Comparison of ENCODE assay signal across 13 cellular contexts in the genomic region with DNA sequence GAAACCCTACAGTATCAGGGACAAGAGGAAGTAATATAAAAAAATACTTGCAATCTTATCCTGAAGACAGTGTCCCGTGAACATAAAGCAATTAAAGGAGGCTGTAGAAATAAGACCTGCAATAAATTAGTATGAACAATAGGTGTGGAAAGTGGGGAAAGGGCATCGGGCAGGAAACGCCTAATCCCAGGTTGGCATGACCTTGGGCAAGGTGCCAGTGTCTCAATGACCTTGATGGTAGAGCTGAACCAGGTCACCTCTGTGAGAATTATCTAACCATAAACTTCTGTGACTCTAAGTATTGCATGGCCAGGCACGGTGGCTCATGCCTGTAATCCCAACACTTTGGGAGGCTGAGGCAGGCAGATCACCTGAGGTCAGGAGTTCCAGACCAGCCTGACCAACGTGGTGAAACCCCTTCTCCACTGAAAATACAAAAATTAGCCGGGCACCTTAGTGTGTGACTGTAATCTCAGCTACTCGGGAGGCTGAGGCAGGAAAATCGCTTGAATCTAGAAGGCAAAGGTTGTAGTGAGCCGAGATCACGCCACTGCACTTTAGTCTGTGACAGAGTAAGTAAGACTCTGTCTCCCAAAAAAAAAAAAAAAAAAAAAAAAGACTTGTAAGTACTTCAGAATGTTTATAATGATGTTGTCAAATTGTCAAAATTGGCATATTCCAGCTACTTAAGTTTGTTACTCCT.
DNase-seq lines count a peak whose midpoint lies in the region; ATAC-seq and TF ChIP-seq lines count a peak whose summit lies in the region.
"Had no signal": no experiment of that assay in that cellular context is flagged by ENCODE, and none has a peak within 500 bp of the region (broad histone marks: within the 10 kb centered on the region; RNA-seq: fewer than 3 reads in every experiment).

No MANE protein-coding gene starts in this region.

- TF ChIP-seq CTCF in HL-60 (IDR thresholded peaks at IDR 0.05; ENCODE audit: insufficient read depth, low read length) (no peak), sigmoid colon (IDR thresholded peaks at IDR 0.05) (no peak), glutamatergic neuron (IDR thresholded peaks at IDR 0.05; ENCODE audit: partially characterized antibody, unreplicated experiment) (no peak), A673 (conservative IDR thresholded peaks at IDR 0.05; ENCODE audit: low read depth, low read length) (no peak)

- peak overlapping the region; percentile 91 for H3K27ac ChIP-seq in HL-60 (replicated peaks)
- H3K27ac ChIP-seq in sigmoid colon = no peak overlapping the region
- no peak overlapping the region for H3K27ac ChIP-seq in A673 (ENCODE audit: low read depth, low read length, poor library complexity, severe bottlenecking)
- H3K27ac ChIP-seq: PC-9 had no signal

- H3K27me3 Mint-ChIP-seq in glutamatergic neuron (ENCODE audit: unreplicated experiment) = no peaks in the 10 kb centered on the region

- H3K9me3 ChIP-seq in sigmoid colon (no peaks in the 10 kb centered on the region), A673 (ENCODE audit: low read depth, low read length, poor library complexity, severe bottlenecking) (no peaks in the 10 kb centered on the region)
- H3K9me3 ChIP-seq: SK-N-SH had no signal

- H3K4me1 Mint-ChIP-seq in glutamatergic neuron (ENCODE audit: low read depth, unreplicated experiment) = peaks cover 40% of the 10 kb centered on the region

- POLR2A ChIA-PET in A673 (lab: Charles Lee; ENCODE audit: low non-redundant PET) = interaction anchor here (1.1 kb wide), 1 partner anchor 14 kb away, joined by 17 read pairs; no protein-coding TSS in a partner anchor

- intact Hi-C loops in sigmoid colon (cut with DNase I) = no loop called here
- intact Hi-C loops in A673 (cut with micrococcal nuclease; ENCODE audit: unreplicated experiment) = no loop called here

- CTCF ChIA-PET in A673 (lab: Charles Lee) = no interaction called here

- BruUV-seq in A673 (replicated peaks; lab: Mats Ljungman, UMichigan) = no TSS peak

- no peak overlapping the region for H3K4me3 Mint-ChIP-seq in glutamatergic neuron (ENCODE audit: unreplicated experiment)

- ATAC-seq in left lobe of liver (peak; percentile 51), HG03442 (IDR thresholded peaks at IDR 0.05; ENCODE audit: unreplicated experiment) (no peak)

- peaks cover 6% of the 10 kb centered on the region for H3K9me3 Mint-ChIP-seq in glutamatergic neuron (ENCODE audit: unreplicated experiment)

- H3K4me3 ChIP-seq in HL-60 (replicated peaks; ENCODE audit: insufficient read depth, low read length) (no peak overlapping the region), sigmoid colon (no peak overlapping the region), A673 (ENCODE audit: low read depth, low read length, poor library complexity, severe bottlenecking) (no peak overlapping the region)
- H3K4me3 ChIP-seq: PC-9 had no signal

- H3K36me3 ChIP-seq in sigmoid colon (no peaks in the 10 kb centered on the region), A673 (ENCODE audit: insufficient read depth, low read length, poor library complexity, severe bottlenecking) (no peaks in the 10 kb centered on the region)

- H3K36me3 Mint-ChIP-seq in glutamatergic neuron (ENCODE audit: unreplicated experiment) = no peaks in the 10 kb centered on the region

- H3K27me3 ChIP-seq in HL-60 (ENCODE audit: insufficient read depth, poor library complexity, severe bottlenecking) = no peaks in the 10 kb centered on the region
- no peaks in the 10 kb centered on the region for H3K27me3 ChIP-seq in sigmoid colon
- H3K27me3 ChIP-seq in A673 (replicated peaks; ENCODE audit: insufficient read depth, low read depth, low read length, poor library complexity) = no peaks in the 10 kb centered on the region

- H3K4me1 ChIP-seq in sigmoid colon (peaks cover 0 to 16% (median 14%) of the 10 kb centered on the region in 4 donors), A673 (ENCODE audit: insufficient read depth, low read length, poor library complexity, severe bottlenecking) (peaks cover 17% of the 10 kb centered on the region)

- no peak for TF ChIP-seq POLR2A in sigmoid colon (IDR thresholded peaks at IDR 0.05)

- no peak overlapping the region for H3K27ac Mint-ChIP-seq in glutamatergic neuron (ENCODE audit: unreplicated experiment)

- no peak for TF ChIP-seq EP300 in sigmoid colon (IDR thresholded peaks at IDR 0.05)

- DNase-seq in HL-60 (ENCODE audit: low read depth in 1 of 2, low spot score in 1 of 2) = no peak
- peak; percentile 17 for DNase-seq in OCI-M1 (lab: John Stamatoyannopoulos, UW)
- DNase-seq in left lobe of liver (ENCODE audit: low spot score) = no peak
- DNase-seq in sigmoid colon = peak; percentile 56
- DNase-seq in glutamatergic neuron = no peak
- DNase-seq in A673 (ENCODE audit: low spot score) = no peak
- no peak for DNase-seq in activated effector memory CD4-positive, alpha-beta T cell treated with anti-CD3 and anti-CD28 coated beads, Interleukin-2, amount 50 U/mL, for 16 hours
- DNase-seq: Karpas-422, MV-4-11, NCI-H748 treated with DMSO at 0.1 percent for 48 hours, PC-9, SK-N-SH had no signal

- WGBS in sigmoid colon, 2 donors = 29 to 76% methylated on average over 10 of the region's 10 CpGs

Comparison
In these comparisons a context has a peak if more than half of its experiments do, and no peak if none do; other contexts are left out.
1. DNase-seq: peak in OCI-M1 (single experiment) and sigmoid colon (single experiment); none in HL-60 (0 of 2), left lobe of liver (single experiment), glutamatergic neuron (single experiment), A673 (single experiment) and activated effector memory CD4-positive, alpha-beta T cell treated with anti-CD3 and anti-CD28 coated beads, Interleukin-2, amount 50 U/mL, for 16 hours (single experiment).